13 cellular contexts compared by ENCODE assay signal in genomic region chr10:87925570-87925969, GRCh38.
A peak's percentile ranks its signal among the peaks of the same experiment; 100 is the strongest.
DNase-seq lines count a peak whose midpoint lies in the region; ATAC-seq, FAIRE-seq and TF ChIP-seq lines count a peak whose summit lies in the region.
"Had no signal": no experiment of that assay in that cellular context is flagged by ENCODE, and none has a peak within 500 bp of the region (broad histone marks: within the 10 kb centered on the region; RNA-seq: fewer than 3 reads in every experiment).

No MANE protein-coding gene starts in this region.

- H3K4me1 ChIP-seq in left ventricle myocardium inferior (peaks cover 97% of the 10 kb centered on the region), kidney (ENCODE audit: control insufficient read depth in 1 of 2, insufficient read depth in 1 of 2, low read depth in 1 of 2, low read length in 2 of 2) (no peaks in the 10 kb centered on the region)

- peaks cover 0 to 10% of the 10 kb centered on the region in 2 donors for H3K9me3 Mint-ChIP-seq in stimulated activated naive B cell treated with anti-CD40 and anti-IgM and Interleukin-4, amounts not matched to agents 10 μg/mL and 1 μg/mL and 100 μg/mL, for 72 hours

- H3K27ac ChIP-seq in left ventricle myocardium inferior (replicated peaks) (peak overlapping the region; percentile 2), kidney (ENCODE audit: low read depth in 2 of 2, low read length in 2 of 2) (no peak overlapping the region)
- H3K27ac ChIP-seq: esophagus muscularis mucosa had no signal

- H3K9ac ChIP-seq in kidney (ENCODE audit: low read length in 2 of 2), result no peak overlapping the region

- ATAC-seq in Right ventricle myocardium superior (ENCODE audit: poor library complexity) (no peak), HG03378 (IDR thresholded peaks at IDR 0.05; ENCODE audit: unreplicated experiment) (no peak)
- no peak for ATAC-seq in stimulated activated naive B cell treated with anti-CD40 and anti-IgM and Interleukin-4, amounts not matched to agents 10 μg/mL and 1 μg/mL and 100 μg/mL, for 72 hours (replicated peaks)

- H3K27ac Mint-ChIP-seq in stimulated activated naive B cell treated with anti-CD40 and anti-IgM and Interleukin-4, amounts not matched to agents 10 μg/mL and 1 μg/mL and 100 μg/mL, for 72 hours, result peak overlapping the region; percentile 34
- H3K27ac Mint-ChIP-seq: progenitor cell of endocrine pancreas had no signal

- H3K36me3 ChIP-seq in left ventricle myocardium inferior (peaks cover 5% of the 10 kb centered on the region), kidney (ENCODE audit: control insufficient read depth in 1 of 2, insufficient read depth in 2 of 2, low read length in 2 of 2) (no peaks in the 10 kb centered on the region)

- DNase-seq in left ventricle myocardium inferior, result no peak
- no peak for DNase-seq in Right ventricle myocardium superior
- DNase-seq in NCI-H2227 treated with DMSO at 0.1 percent for 48 hours (lab: John Stamatoyannopoulos, UW), result peak; percentile 76
- peak; percentile 44 to 48 for DNase-seq in cardiac fibroblast (ENCODE audit: low read depth in 2 of 2)
- DNase-seq in stimulated activated naive B cell treated with anti-CD40 and anti-IgM and Interleukin-4, amounts not matched to agents 10 μg/mL and 1 μg/mL and 100 μg/mL, for 72 hours, result no peak
- no peak for DNase-seq in H4 (ENCODE audit: low spot score)
- DNase-seq in kidney, result no peak
- DNase-seq: activated CD4-positive, alpha-beta T cell treated with anti-CD3 and anti-CD28 coated beads, Interleukin-2, amount 50 U/mL, for 48 hours; IMR-90; islet precursor cell had no signal

- no peaks in the 10 kb centered on the region for H3K27me3 ChIP-seq in left ventricle myocardium inferior (ENCODE audit: low read depth)
- H3K27me3 ChIP-seq: esophagus muscularis mucosa had no signal

- H3K4me3 ChIP-seq in left ventricle myocardium inferior (no peak overlapping the region), cardiac fibroblast (replicated peaks in 1 of 2; ENCODE audit: low read depth in 2 of 2, low read length in 2 of 2) (no peak overlapping the region), kidney (ENCODE audit: low read length in 2 of 2) (no peak overlapping the region)
- H3K4me3 ChIP-seq: esophagus muscularis mucosa had no signal

- H3K4me3 Mint-ChIP-seq in stimulated activated naive B cell treated with anti-CD40 and anti-IgM and Interleukin-4, amounts not matched to agents 10 μg/mL and 1 μg/mL and 100 μg/mL, for 72 hours, result no peak overlapping the region

- no peak for TF ChIP-seq CTCF in left ventricle myocardium inferior (IDR thresholded peaks at IDR 0.05; ENCODE audit: borderline replicate concordance)
- TF ChIP-seq CTCF in cardiac fibroblast (IDR thresholded peaks at IDR 0.05; ENCODE audit: low read depth, low read length), result no peak
- no peak for TF ChIP-seq CTCF in kidney (IDR thresholded peaks at IDR 0.05; ENCODE audit: borderline replicate concordance, extremely low read depth, insufficient read depth)

- no peak for FAIRE-seq in kidney (lab: Jason Lieb, UNC)

- intact Hi-C loops in left ventricle myocardium inferior (cut with micrococcal nuclease), result no loop called here
- intact Hi-C loops in Right ventricle myocardium superior (cut with DNase I), result no loop called here
- intact Hi-C loops in kidney (cut with DNase I), result no loop called here

- H3K9me3 ChIP-seq in left ventricle myocardium inferior (replicated peaks) (no peaks in the 10 kb centered on the region), kidney (ENCODE audit: control insufficient read depth in 1 of 2, low read length in 2 of 2) (no peaks in the 10 kb centered on the region)
- H3K9me3 ChIP-seq: esophagus muscularis mucosa had no signal

- peaks cover 46 to 84% of the 10 kb centered on the region in 2 donors for H3K4me1 Mint-ChIP-seq in stimulated activated naive B cell treated with anti-CD40 and anti-IgM and Interleukin-4, amounts not matched to agents 10 μg/mL and 1 μg/mL and 100 μg/mL, for 72 hours

- no peaks in the 10 kb centered on the region for H3K27me3 Mint-ChIP-seq in stimulated activated naive B cell treated with anti-CD40 and anti-IgM and Interleukin-4, amounts not matched to agents 10 μg/mL and 1 μg/mL and 100 μg/mL, for 72 hours
- H3K27me3 Mint-ChIP-seq: progenitor cell of endocrine pancreas had no signal

- peaks cover 49 to 74% of the 10 kb centered on the region in 2 donors for H3K36me3 Mint-ChIP-seq in stimulated activated naive B cell treated with anti-CD40 and anti-IgM and Interleukin-4, amounts not matched to agents 10 μg/mL and 1 μg/mL and 100 μg/mL, for 72 hours

Comparison
In these comparisons a context has a peak if more than half of its experiments do, and no peak if none do; other contexts are left out.
1. DNase-seq: peak in NCI-H2227 treated with DMSO at 0.1 percent for 48 hours (single experiment) and cardiac fibroblast (2 of 2); none in left ventricle myocardium inferior (single experiment), Right ventricle myocardium superior (single experiment), stimulated activated naive B cell treated with anti-CD40 and anti-IgM and Interleukin-4, amounts not matched to agents 10 μg/mL and 1 μg/mL and 100 μg/mL, for 72 hours (single experiment), H4 (single experiment) and kidney (single experiment).